ENCODE assay signal across 8 cellular contexts in genomic region chr11:33735426-33736147, GRCh38. TPM values are rescaled to one million over a fixed set of nuclear protein-coding genes. Genes with fewer than 3 reads are reported as not detected.
A peak's percentile ranks its signal among the peaks of the same experiment; 100 is the strongest.
DNase-seq lines count a peak whose midpoint lies in the region; ATAC-seq and TF ChIP-seq lines count a peak whose summit lies in the region.

No MANE protein-coding gene starts in this region.

- DNase-seq in GM23338 (ENCODE audit: low spot score) (peak; percentile 52), LHCN-M2 (ENCODE audit: low read depth) (peak; percentile 63), midbrain (lab: John Stamatoyannopoulos, UW) (peak; percentile 62), thoracic aorta (ENCODE audit: low spot score) (no peak), NCI-H1694 treated with DMSO at 0.1 percent for 48 hours (lab: John Stamatoyannopoulos, UW) (no peak)
- peak in 3 of 4 experiments; percentile 3 to 28 (median 12) for DNase-seq in activated CD4-positive, CD25-positive, alpha-beta regulatory T cell (lab: John Stamatoyannopoulos, UW)
- DNase-seq in effector memory CD4-positive, alpha-beta T cell = peak; percentile 24 to 32 (median 28)

- H3K9me2 ChIP-seq in GM23338 (ENCODE audit: insufficient read depth) = no peaks in the 10 kb centered on the region

- H3K27ac Mint-ChIP-seq in GM23338 = no peak overlapping the region

- peak overlapping the region; percentile 94 for H2AFZ ChIP-seq in GM23338

- no peaks in the 10 kb centered on the region for H3K9me3 ChIP-seq in effector memory CD4-positive, alpha-beta T cell (ENCODE audit: control insufficient read depth, low read length)
- no peaks in the 10 kb centered on the region for H3K9me3 ChIP-seq in thoracic aorta

- TF ChIP-seq CTCF in GM12872 (IDR thresholded peaks at IDR 0.05; ENCODE audit: insufficient read depth, low read depth, low read length) (0 out of 3 replicates have a peak, but pooled peaks have one; percentile 11), GM23338 (conservative IDR thresholded peaks at IDR 0.05; ENCODE audit: low read depth in 2 of 2) (no peak), thoracic aorta (IDR thresholded peaks at IDR 0.05) (peak; percentile 21)

- H3K36me3 ChIP-seq in GM23338 (ENCODE audit: insufficient read depth) (no peaks in the 10 kb centered on the region), thoracic aorta (peaks cover 5% of the 10 kb centered on the region)
- no peaks in the 10 kb centered on the region for H3K36me3 ChIP-seq in effector memory CD4-positive, alpha-beta T cell (ENCODE audit: control insufficient read depth, insufficient read depth, low read length)

- H3K27ac ChIP-seq in GM23338 (ENCODE audit: low read depth) (peak overlapping the region; percentile 26; the same call in 1 of the 2 replicates), thoracic aorta (peak overlapping the region; percentile 86 to 95)
- H3K27ac ChIP-seq in effector memory CD4-positive, alpha-beta T cell (ENCODE audit: insufficient read depth, low read length, poor library complexity, severe bottlenecking) = peak overlapping the region; percentile 77

- H3F3A ChIP-seq in GM23338 (replicated peaks; ENCODE audit: low read depth) = no peaks in the 10 kb centered on the region; the same call in 1 of the 2 replicates

- no peaks in the 10 kb centered on the region for H3K36me3 Mint-ChIP-seq in GM23338 (ENCODE audit: low read depth)

- ATAC-seq in GM23338 (peak; percentile 20), thoracic aorta (ENCODE audit: insufficient number of reproducible peaks, low FRiP score, low read depth) (no peak)

- H3K27me3 Mint-ChIP-seq in GM23338 (ENCODE audit: insufficient read depth, low read depth, poor library complexity) = peaks cover 14% of the 10 kb centered on the region

- peaks cover 51% of the 10 kb centered on the region for H3K79me2 ChIP-seq in GM23338 (replicated peaks; ENCODE audit: insufficient read depth)

- H3K9me3 Mint-ChIP-seq in GM23338 = no peaks in the 10 kb centered on the region

- peaks cover 15% of the 10 kb centered on the region for H3K27me3 ChIP-seq in GM23338 (ENCODE audit: insufficient read depth)
- H3K27me3 ChIP-seq in effector memory CD4-positive, alpha-beta T cell (replicated peaks; ENCODE audit: control insufficient read depth, insufficient read depth, low read length, poor library complexity, severe bottlenecking) = no peaks in the 10 kb centered on the region
- H3K27me3 ChIP-seq in thoracic aorta (replicated peaks; ENCODE audit: insufficient read depth) = no peaks in the 10 kb centered on the region

- peaks cover 21% of the 10 kb centered on the region for H3K4me1 ChIP-seq in GM23338 (ENCODE audit: insufficient read depth)
- peaks cover 9% of the 10 kb centered on the region for H3K4me1 ChIP-seq in effector memory CD4-positive, alpha-beta T cell (ENCODE audit: control insufficient read depth, insufficient read depth, low read length, poor library complexity, severe bottlenecking)
- H3K4me1 ChIP-seq in thoracic aorta (ENCODE audit: control insufficient read depth in 1 of 2, low read depth in 2 of 2) = peaks cover 14 to 47% of the 10 kb centered on the region in 2 donors

- peak overlapping the region; percentile 100 for H3K4me2 ChIP-seq in GM23338

- H3K4me1 Mint-ChIP-seq in GM23338 = peaks cover 25% of the 10 kb centered on the region

- peak overlapping the region; percentile 86 for H3K4me3 Mint-ChIP-seq in GM23338

- H4K20me1 ChIP-seq in GM23338 (replicated peaks; ENCODE audit: insufficient read depth) = peaks cover 20% of the 10 kb centered on the region

- H3K4me3 ChIP-seq in GM23338 (peak overlapping the region; percentile 98), thoracic aorta (peak overlapping the region; percentile 98)
- H3K4me3 ChIP-seq in effector memory CD4-positive, alpha-beta T cell (ENCODE audit: insufficient read depth, low read depth, low read length, poor library complexity, severe bottlenecking) = peak overlapping the region; percentile 87

TF ChIP-seq in GM23338, 12 proteins besides CTCF, POLR2A, EP300 and RAD21 (continues in another document):
- TF ChIP-seq EZH2phosphoT487 (IDR thresholded peaks at IDR 0.05; ENCODE audit: unreplicated experiment) (no peak), REST (IDR thresholded peaks at IDR 0.05; ENCODE audit: unreplicated experiment) (no peak), STAT1 (IDR thresholded peaks at IDR 0.05; ENCODE audit: unreplicated experiment) (no peak), ZNF114 (CRISPR knock-in tag; IDR thresholded peaks at IDR 0.05) (no peak), ETS1 (IDR thresholded peaks at IDR 0.05) (no peak)

RNA-seq across cellular contexts. Expression of gene CD59, which starts 0.6 kb away (rescaled TPM):
- total RNA-seq in GM23338 (2014; rRNA removed; shearing (Covaris generic)) = 41.5 and 61.5 TPM in 2 replicates
- polyA plus RNA-seq in GM23338 (2016; fragmentation: Nextera tagmentation; extraction: Ambion mirVana) = 73.9 and 86.6 TPM in 2 replicates
- 827 and 995 TPM in 2 replicates for total RNA-seq in LHCN-M2 (2014; rRNA removed)
- polyA plus RNA-seq in LHCN-M2 (2012) = 838 TPM
- 100 to 1,000 TPM; 368 to 529 TPM for total RNA-seq in thoracic aorta

RNA-seq across cellular contexts. Expression of gene C11orf91, which starts 35.0 kb away (rescaled TPM):
- not detected in 2 replicates for total RNA-seq in GM23338 (2014; rRNA removed; shearing (Covaris generic))
- not detected in 2 replicates for polyA plus RNA-seq in GM23338 (2016; fragmentation: Nextera tagmentation; extraction: Ambion mirVana)
- total RNA-seq in LHCN-M2 (2014; rRNA removed) (1.1 TPM in 1 of 2 replicates, not detected in the other), thoracic aorta (not detected)
- 0.19 TPM for polyA plus RNA-seq in LHCN-M2 (2012)

RNA-seq across cellular contexts. Expression of gene FBXO3, which starts 38.7 kb away (rescaled TPM):
- total RNA-seq in GM23338 (2014; rRNA removed; shearing (Covaris generic)) = 28.4 TPM in 2 replicates
- polyA plus RNA-seq in GM23338 (2016; fragmentation: Nextera tagmentation; extraction: Ambion mirVana) = 10.4 and 12.5 TPM in 2 replicates
- total RNA-seq in LHCN-M2 (2014; rRNA removed) = 23.0 and 28.5 TPM in 2 replicates
- polyA plus RNA-seq in LHCN-M2 (2012) = 9.0 TPM
- 10 to 100 TPM; 35.1 to 73.8 TPM for total RNA-seq in thoracic aorta

Comparison
In these comparisons a context has a peak if more than half of its experiments do, and no peak if none do; other contexts are left out.
1. CTCF ChIP-seq: peak in GM12872 (single experiment) and thoracic aorta (single experiment); none in GM23338 (0 of 2).
2. DNase-seq: peak in GM23338 (single experiment), LHCN-M2 (single experiment), activated CD4-positive, CD25-positive, alpha-beta regulatory T cell (3 of 4), effector memory CD4-positive, alpha-beta T cell (3 of 3) and midbrain (single experiment); none in thoracic aorta (single experiment) and NCI-H1694 treated with DMSO at 0.1 percent for 48 hours (single experiment).
3. H3K27ac ChIP-seq: peak in every context shown above with its lines; median percentile 90 in thoracic aorta; 77 in effector memory CD4-positive, alpha-beta T cell; 26 in GM23338.
4. Peak in every context shown above with its lines, with median percentiles within 50 percentile points of each other: H3K4me3 ChIP-seq.